ENCODE assay signal across 2 cellular contexts in the genomic region with DNA sequence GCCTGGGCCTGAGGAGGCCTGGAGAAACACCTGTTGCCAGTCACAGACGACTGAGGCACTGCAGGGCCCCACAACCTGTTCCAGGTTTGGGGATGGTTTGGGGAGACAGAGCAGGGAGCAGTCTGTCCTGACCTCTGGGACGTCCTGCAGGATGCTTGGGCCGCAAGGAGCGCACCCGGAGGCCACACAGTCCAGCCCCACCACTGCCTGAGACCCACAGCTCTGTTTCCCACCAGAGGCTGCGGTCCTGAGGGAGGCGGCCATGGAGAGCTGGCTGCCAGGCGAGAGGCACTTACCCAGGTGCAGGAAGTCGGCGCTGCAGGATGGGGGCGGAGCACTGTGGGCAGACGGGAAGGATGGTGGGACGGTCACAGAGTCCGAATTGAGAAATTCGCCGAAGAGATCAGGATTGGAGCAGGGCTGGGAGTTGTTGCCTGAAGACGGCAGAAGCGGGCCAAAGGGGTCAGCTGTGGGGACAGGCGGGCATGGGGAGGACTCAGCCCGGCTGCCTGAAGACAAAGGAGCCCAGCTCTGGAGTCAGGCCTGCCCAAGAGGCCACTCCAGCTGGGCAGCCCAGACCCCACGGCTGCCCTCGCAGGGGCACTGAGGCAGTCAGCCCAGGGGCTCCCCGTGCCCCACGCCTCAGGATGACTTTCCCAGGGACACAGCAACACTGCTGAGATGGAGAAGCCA.
TF ChIP-seq lines count a peak whose summit lies in the region.

No MANE protein-coding gene starts in this region.

TF ChIP-seq in HEK293, 187 proteins besides CTCF, POLR2A, EP300 and RAD21:
- TF ChIP-seq HOXD13 (CRISPR knock-in tag; IDR thresholded peaks at IDR 0.05; ENCODE audit: borderline replicate concordance) (no peak), ZNF514 (tag by site-specific recombination; IDR thresholded peaks at IDR 0.05) (no peak), ZNF221 (tag by site-specific recombination; IDR thresholded peaks at IDR 0.05; ENCODE audit: borderline replicate concordance) (no peak), SCRT1 (tag by site-specific recombination; IDR thresholded peaks at IDR 0.05; ENCODE audit: borderline replicate concordance) (0 out of 2 replicates have a peak, but pooled peaks have one; percentile 32), SCRT2 (tag by site-specific recombination; IDR thresholded peaks at IDR 0.05) (peak; percentile 87), ZNF169 (tag by site-specific recombination; IDR thresholded peaks at IDR 0.05) (no peak)

TF ChIP-seq in H1, 55 proteins besides CTCF, POLR2A, EP300 and RAD21:
- TF ChIP-seq SRF (IDR thresholded peaks at IDR 0.05; ENCODE audit: low read depth, low read length) (no peak), KDM4A (IDR thresholded peaks at IDR 0.05; ENCODE audit: low read depth, low read length, severe bottlenecking) (no peak), MAFK (IDR thresholded peaks at IDR 0.05; ENCODE audit: low read depth, low read length) (no peak), RNF2 (IDR thresholded peaks at IDR 0.05; ENCODE audit: borderline replicate concordance, low read depth, low read length, missing control alignments, poor library complexity, severe bottlenecking) (no peak), EZH2 (IDR thresholded peaks at IDR 0.05; ENCODE audit: low read depth, low read length, severe bottlenecking) (no peak), CBX8 (IDR thresholded peaks at IDR 0.05; ENCODE audit: borderline replicate concordance, low read depth, low read length) (no peak), NANOG (IDR thresholded peaks at IDR 0.05; ENCODE audit: insufficient read depth, low read depth, low read length, poor library complexity, severe bottlenecking) (no peak), SIX5 (IDR thresholded peaks at IDR 0.05; ENCODE audit: low read depth, low read length) (no peak), SIN3A (conservative IDR thresholded peaks at IDR 0.05 in 1 of 2, IDR thresholded peaks at IDR 0.05 in 1 of 2; ENCODE audit: low read depth in 1 of 2, low read length in 2 of 2) (no peak), TEAD4 (IDR thresholded peaks at IDR 0.05; ENCODE audit: low read depth, low read length) (no peak), CHD2 (IDR thresholded peaks at IDR 0.05; ENCODE audit: low read length) (no peak), BACH1 (IDR thresholded peaks at IDR 0.05; ENCODE audit: low read length) (no peak), HDAC2 (IDR thresholded peaks at IDR 0.05; ENCODE audit: borderline replicate concordance in 1 of 2, low read depth in 2 of 2, low read length in 2 of 2) (no peak)
- TF ChIP-seq, protein P1, sequence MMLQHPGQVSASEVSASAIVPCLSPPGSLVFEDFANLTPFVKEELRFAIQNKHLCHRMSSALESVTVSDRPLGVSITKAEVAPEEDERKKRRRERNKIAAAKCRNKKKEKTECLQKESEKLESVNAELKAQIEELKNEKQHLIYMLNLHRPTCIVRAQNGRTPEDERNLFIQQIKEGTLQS (IDR thresholded peaks at IDR 0.05; ENCODE audit: insufficient read depth, low read depth, low read length) = no peak
- TF ChIP-seq, protein P2, sequence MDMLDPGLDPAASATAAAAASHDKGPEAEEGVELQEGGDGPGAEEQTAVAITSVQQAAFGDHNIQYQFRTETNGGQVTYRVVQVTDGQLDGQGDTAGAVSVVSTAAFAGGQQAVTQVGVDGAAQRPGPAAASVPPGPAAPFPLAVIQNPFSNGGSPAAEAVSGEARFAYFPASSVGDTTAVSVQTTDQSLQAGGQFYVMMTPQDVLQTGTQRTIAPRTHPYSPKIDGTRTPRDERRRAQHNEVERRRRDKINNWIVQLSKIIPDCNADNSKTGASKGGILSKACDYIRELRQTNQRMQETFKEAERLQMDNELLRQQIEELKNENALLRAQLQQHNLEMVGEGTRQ (IDR thresholded peaks at IDR 0.05; ENCODE audit: low read length) = no peak
- TF ChIP-seq, protein P3, sequence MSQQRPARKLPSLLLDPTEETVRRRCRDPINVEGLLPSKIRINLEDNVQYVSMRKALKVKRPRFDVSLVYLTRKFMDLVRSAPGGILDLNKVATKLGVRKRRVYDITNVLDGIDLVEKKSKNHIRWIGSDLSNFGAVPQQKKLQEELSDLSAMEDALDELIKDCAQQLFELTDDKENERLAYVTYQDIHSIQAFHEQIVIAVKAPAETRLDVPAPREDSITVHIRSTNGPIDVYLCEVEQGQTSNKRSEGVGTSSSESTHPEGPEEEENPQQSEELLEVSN (IDR thresholded peaks at IDR 0.05) = no peak
